ENCODE assay signal across 29 cellular contexts in genomic region chr14:51444381-51445000, GRCh38.
DNase-seq lines count a peak whose midpoint lies in the region; ATAC-seq and TF ChIP-seq lines count a peak whose summit lies in the region.
"Had no signal": no experiment of that assay in that cellular context is flagged by ENCODE, and none has a peak within 500 bp of the region (broad histone marks: within the 10 kb centered on the region; RNA-seq: fewer than 3 reads in every experiment).

No MANE protein-coding gene starts in this region.

- no peaks in the 10 kb centered on the region for H3K27me3 ChIP-seq in breast epithelium
- H3K27me3 ChIP-seq: body of pancreas, neural progenitor cell, uterus had no signal

- H3K27me3 Mint-ChIP-seq in MCF 10A (ENCODE audit: insufficient read depth, unreplicated experiment), result no peaks in the 10 kb centered on the region

- no peaks in the 10 kb centered on the region for H3K9me3 ChIP-seq in breast epithelium
- H3K9me3 ChIP-seq: body of pancreas, thoracic aorta, uterus had no signal

- H3K4me1 Mint-ChIP-seq in MCF 10A (ENCODE audit: insufficient read depth, unreplicated experiment), result peaks cover 45% of the 10 kb centered on the region
- H3K4me1 Mint-ChIP-seq: activated CD8-positive, alpha-beta memory T cell treated with anti-CD3 and anti-CD28 coated beads, Interleukin-2, amount 10 ng/mL, durations not matched to agents 7 days and 5 days; CD4-positive, CD25-positive, alpha-beta regulatory T cell; memory B cell had no signal

- no peaks in the 10 kb centered on the region for H3K9me3 Mint-ChIP-seq in MCF 10A (ENCODE audit: unreplicated experiment)
- H3K9me3 Mint-ChIP-seq: CD4-positive, CD25-positive, alpha-beta regulatory T cell; memory B cell; neural progenitor cell had no signal

- POLR2A ChIA-PET in MCF 10A (lab: Yijun Ruan, JAX), result interaction anchor here (1.1 to 2.6 kb wide), 3 partner anchors 10 to 57 kb away, joined by 3 to 10 read pairs (median 6); no protein-coding TSS in a partner anchor

- H3K4me1 ChIP-seq in breast epithelium, result no peaks in the 10 kb centered on the region
- H3K4me1 ChIP-seq: neural progenitor cell, parathyroid adenoma, uterus had no signal

- intact Hi-C loops in MCF 10A (cut with micrococcal nuclease), result loop anchor here (5.0 kb wide), 2 partner anchors 43 to 47 kb away; no protein-coding TSS in a partner anchor
- intact Hi-C loops in breast epithelium (cut with DNase I; ENCODE audit: low total_unique reads), result no loop called here

- H3K4me3 ChIP-seq in breast epithelium, result no peak overlapping the region
- H3K4me3 ChIP-seq: body of pancreas, GM12878, neural progenitor cell, thoracic aorta, uterus had no signal

- TF ChIP-seq POLR2A in breast epithelium (IDR thresholded peaks at IDR 0.05), result no peak

- H3K36me3 ChIP-seq in breast epithelium, result no peaks in the 10 kb centered on the region
- H3K36me3 ChIP-seq: neural progenitor cell, thoracic aorta, uterus had no signal

- H3K36me3 Mint-ChIP-seq in MCF 10A (ENCODE audit: insufficient read depth, unreplicated experiment), result no peaks in the 10 kb centered on the region
- H3K36me3 Mint-ChIP-seq: activated CD8-positive, alpha-beta memory T cell treated with anti-CD3 and anti-CD28 coated beads, Interleukin-2, amount 10 ng/mL, durations not matched to agents 7 days and 5 days; CD4-positive, CD25-positive, alpha-beta regulatory T cell; memory B cell; neural progenitor cell had no signal

- CTCF ChIA-PET in MCF 10A (lab: Yijun Ruan, JAX), result no interaction called here

- DNase-seq in MCF 10A (ENCODE audit: unreplicated experiment) (no peak), breast epithelium (ENCODE audit: low spot score in 2 of 2) (no peak), astrocyte of the hippocampus (ENCODE audit: low read depth, low spot score) (peak; percentile 57), kidney tubule cell (ENCODE audit: low spot score) (peak; percentile 50), superior temporal gyrus (ENCODE audit: extremely low spot score) (peak; percentile 46), NCI-H1092 treated with DMSO at 0.1 percent for 48 hours (lab: John Stamatoyannopoulos, UW) (no peak), activated gamma-delta T cell (lab: John Stamatoyannopoulos, UW) (no peak)
- DNase-seq: 8988T; activated CD4-positive, alpha-beta T cell treated with anti-CD3 and anti-CD28 coated beads, Interleukin-2, amount 50 U/mL, for 4 hours; activated CD8-positive, alpha-beta memory T cell treated with anti-CD3 and anti-CD28 coated beads, Interleukin-2, amount 10 ng/mL, durations not matched to agents 7 days and 5 days; activated naive CD4-positive, alpha-beta T cell treated with Interleukin-2 at 50 U/mL for 16 hours; activated T-cell treated with anti-CD3 and anti-CD28 coated beads, Interleukin-2, amount 50 U/mL, for 48 hours; body of pancreas; CD4-positive, CD25-positive, alpha-beta regulatory T cell; cerebellar nuclear complex; left colon; NCI-H1092; NCI-H1694 treated with DMSO at 0.1 percent for 48 hours; stimulated activated CD4-positive, alpha-beta T cell treated with anti-CD3 and anti-CD28 coated beads, Interleukin-1b, Interleukin-23, amount 100 ng/mL, for 48 hours; stimulated activated naive CD8-positive, alpha-beta T cell treated with anti-CD3 and anti-CD28 coated beads, Interleukin-15, Interleukin-2, amounts not matched to agents 100 U/mL and 50 U/mL, for 24 hours; T-helper 2 cell; uterus had no signal

- no peak overlapping the region for H3K4me3 Mint-ChIP-seq in MCF 10A (ENCODE audit: unreplicated experiment)
- H3K4me3 Mint-ChIP-seq: activated CD8-positive, alpha-beta memory T cell treated with anti-CD3 and anti-CD28 coated beads, Interleukin-2, amount 10 ng/mL, durations not matched to agents 7 days and 5 days; CD4-positive, CD25-positive, alpha-beta regulatory T cell; memory B cell; neural progenitor cell had no signal

- peak overlapping the region; percentile 90 for H3K27ac Mint-ChIP-seq in MCF 10A (ENCODE audit: low read depth, unreplicated experiment)
- H3K27ac Mint-ChIP-seq: activated CD8-positive, alpha-beta memory T cell treated with anti-CD3 and anti-CD28 coated beads, Interleukin-2, amount 10 ng/mL, durations not matched to agents 7 days and 5 days; CD4-positive, CD25-positive, alpha-beta regulatory T cell; memory B cell; neural progenitor cell had no signal

- no TSS peak for BruUV-seq in MCF 10A (replicated peaks; lab: Mats Ljungman, UMichigan)

- peak overlapping the region in 1 of 2 donors; percentile 30 for H3K27ac ChIP-seq in breast epithelium
- H3K27ac ChIP-seq: body of pancreas, neural progenitor cell, parathyroid adenoma, thoracic aorta had no signal

- no peak for ATAC-seq in GM21360 (IDR thresholded peaks at IDR 0.05; ENCODE audit: unreplicated experiment)
- ATAC-seq: activated CD4-positive, CD25-positive, alpha-beta regulatory T cell treated with anti-CD3 and anti-CD28 coated beads, Interleukin-2, amount 50 U/mL, for 24 hours; activated CD8-positive, alpha-beta memory T cell treated with anti-CD3 and anti-CD28 coated beads, Interleukin-2, amount 10 ng/mL, durations not matched to agents 7 days and 5 days; body of pancreas; GM12878; left colon; stimulated activated naive CD8-positive, alpha-beta T cell treated with anti-CD3 and anti-CD28 coated beads, Interleukin-15, Interleukin-2, amounts not matched to agents 100 U/mL and 50 U/mL, for 24 hours had no signal

- TF ChIP-seq CTCF in MCF 10A (IDR thresholded peaks at IDR 0.05; ENCODE audit: unreplicated experiment), result no peak
- TF ChIP-seq CTCF in breast epithelium (IDR thresholded peaks at IDR 0.05), result no peak

Comparison
In these comparisons a context has a peak if more than half of its experiments do, and no peak if none do; other contexts are left out.
1. DNase-seq: peak in astrocyte of the hippocampus (single experiment), kidney tubule cell (single experiment) and superior temporal gyrus (single experiment); none in MCF 10A (single experiment), breast epithelium (0 of 2), NCI-H1092 treated with DMSO at 0.1 percent for 48 hours (single experiment) and activated gamma-delta T cell (single experiment).